ENCODE assay signal across 19 cellular contexts in genomic region chr10:86327954-86328705, GRCh38. TPM values are rescaled to one million over a fixed set of nuclear protein-coding genes. Genes with fewer than 3 reads are reported as not detected.
"Had no signal": no experiment of that assay in that cellular context is flagged by ENCODE, and none has a peak within 500 bp of the region (broad histone marks: within the 10 kb centered on the region; RNA-seq: fewer than 3 reads in every experiment).

No MANE protein-coding gene starts in this region.

- H3K27me3 ChIP-seq: colonic mucosa, heart left ventricle, upper lobe of left lung, uterus had no signal

- H3K27ac Mint-ChIP-seq: endodermal cell; naive thymus-derived CD4-positive, alpha-beta T cell; nephron progenitor cell had no signal

- H3K4me1 Mint-ChIP-seq: endodermal cell; naive thymus-derived CD4-positive, alpha-beta T cell had no signal

- H3K4me3 ChIP-seq: colonic mucosa, heart left ventricle, upper lobe of left lung, uterus had no signal

- FAIRE-seq: small intestine had no signal

- H3K27ac ChIP-seq: colonic mucosa, heart left ventricle, upper lobe of left lung, uterus had no signal

- ATAC-seq: heart left ventricle; left colon; naive thymus-derived CD4-positive, alpha-beta T cell had no signal

- H3K36me3 ChIP-seq: colonic mucosa, heart left ventricle, upper lobe of left lung, uterus had no signal

- H3K4me1 ChIP-seq: colonic mucosa, heart left ventricle, upper lobe of left lung, uterus had no signal

- H3K9me3 ChIP-seq: colonic mucosa, heart left ventricle, upper lobe of left lung, uterus had no signal

- H3K9me3 Mint-ChIP-seq: endodermal cell, nephron progenitor cell had no signal

- DNase-seq: colonic mucosa; dermis blood vessel endothelial cell; endodermal cell; foreskin melanocyte; heart left ventricle; hippocampal formation; left colon; mesendoderm; naive thymus-derived CD4-positive, alpha-beta T cell; nephron progenitor cell; small intestine; stimulated activated CD4-positive, alpha-beta T cell treated with anti-CD3 and anti-CD28 coated beads, Interleukin-2, amount 100 ng/mL, for 48 hours; stimulated activated naive CD4-positive, alpha-beta T cell treated with Interleukin-2 at 50 U/mL for 16 hours; upper lobe of left lung; uterus had no signal

- H3K4me3 Mint-ChIP-seq: endodermal cell; naive thymus-derived CD4-positive, alpha-beta T cell; nephron progenitor cell had no signal

RNA-seq across cellular contexts. Expression of gene GRID1, which starts 38.5 kb away (rescaled TPM):
- total RNA-seq: dermis blood vessel endothelial cell; lung microvascular endothelial cell; mononuclear cell; naive thymus-derived CD4-positive, alpha-beta T cell; osteoblast; pulmonary artery endothelial cell had no signal
- polyA plus RNA-seq: naive thymus-derived CD4-positive, alpha-beta T cell had no signal
